1 cellular context compared by ENCODE assay signal in the genomic region with DNA sequence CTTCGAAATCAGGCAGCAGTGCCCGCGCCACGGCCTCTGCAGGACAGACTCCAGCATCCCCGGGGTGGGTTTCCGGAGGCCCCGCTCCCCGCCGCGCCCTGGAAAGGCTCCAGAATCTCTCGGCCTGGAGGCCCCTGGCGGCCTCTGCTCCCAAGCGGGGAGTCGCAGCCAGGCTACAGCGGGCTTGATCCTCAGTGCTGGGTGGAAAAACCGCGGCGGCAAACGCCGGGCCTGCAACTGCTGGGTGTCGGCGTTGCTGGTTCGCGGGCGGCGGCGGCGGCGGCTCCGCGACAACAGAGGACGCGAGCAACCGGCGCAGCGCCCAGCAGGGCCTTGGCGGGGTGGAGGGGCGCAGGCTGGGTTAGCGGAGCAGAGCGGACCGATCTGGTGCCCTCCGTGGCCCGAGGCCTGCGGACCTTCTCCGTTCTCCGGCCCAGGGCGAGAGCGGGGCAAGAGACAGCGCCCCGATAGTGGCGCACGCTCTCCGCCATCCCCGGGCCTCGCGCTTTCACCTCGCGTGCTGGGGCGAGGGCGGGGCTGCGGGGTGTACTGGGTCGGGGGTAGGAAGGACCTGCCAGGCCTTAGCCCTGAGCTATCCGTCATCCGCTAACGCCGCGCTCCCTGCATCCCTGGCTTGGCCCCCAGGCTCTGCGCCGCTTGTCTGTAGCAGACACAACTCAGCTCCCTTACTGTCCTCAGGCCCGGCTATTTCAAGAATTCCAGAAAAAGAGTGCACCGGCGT.
TF ChIP-seq lines count a peak whose summit lies in the region.

No MANE protein-coding gene starts in this region.

TF ChIP-seq in H1, 55 proteins besides CTCF, POLR2A, EP300 and RAD21 (continued from another document):
- TF ChIP-seq, protein P1, sequence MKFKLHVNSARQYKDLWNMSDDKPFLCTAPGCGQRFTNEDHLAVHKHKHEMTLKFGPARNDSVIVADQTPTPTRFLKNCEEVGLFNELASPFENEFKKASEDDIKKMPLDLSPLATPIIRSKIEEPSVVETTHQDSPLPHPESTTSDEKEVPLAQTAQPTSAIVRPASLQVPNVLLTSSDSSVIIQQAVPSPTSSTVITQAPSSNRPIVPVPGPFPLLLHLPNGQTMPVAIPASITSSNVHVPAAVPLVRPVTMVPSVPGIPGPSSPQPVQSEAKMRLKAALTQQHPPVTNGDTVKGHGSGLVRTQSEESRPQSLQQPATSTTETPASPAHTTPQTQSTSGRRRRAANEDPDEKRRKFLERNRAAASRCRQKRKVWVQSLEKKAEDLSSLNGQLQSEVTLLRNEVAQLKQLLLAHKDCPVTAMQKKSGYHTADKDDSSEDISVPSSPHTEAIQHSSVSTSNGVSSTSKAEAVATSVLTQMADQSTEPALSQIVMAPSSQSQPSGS (IDR thresholded peaks at IDR 0.05; ENCODE audit: low read length): no peak
- TF ChIP-seq POLR2AphosphoS5 (IDR thresholded peaks at IDR 0.05; ENCODE audit: low read depth, low read length): 0 out of 2 replicates have a peak, but pooled peaks have one; percentile 20
- no peak for TF ChIP-seq SIRT6 (IDR thresholded peaks at IDR 0.05; ENCODE audit: low read length)
- no peak for TF ChIP-seq CTBP2 (IDR thresholded peaks at IDR 0.05; ENCODE audit: borderline replicate concordance, insufficient read depth, insufficient read length, low read length)
- no peak for TF ChIP-seq CBX5 (IDR thresholded peaks at IDR 0.05; ENCODE audit: low read depth, low read length)
- peak in 1 of 2 experiments; percentile 40; a peak in 1 of 4 replicates for TF ChIP-seq HDAC2 (IDR thresholded peaks at IDR 0.05; ENCODE audit: borderline replicate concordance in 1 of 2, low read depth in 2 of 2, low read length in 2 of 2)
- TF ChIP-seq ASH2L (IDR thresholded peaks at IDR 0.05; ENCODE audit: low read length): peak; percentile 88
- TF ChIP-seq TCF12 (IDR thresholded peaks at IDR 0.05; ENCODE audit: low read depth, low read length): no peak
- TF ChIP-seq SP2 (IDR thresholded peaks at IDR 0.05; ENCODE audit: low read length): no peak
- TF ChIP-seq SUZ12 (IDR thresholded peaks at IDR 0.05; ENCODE audit: low read length): peak; percentile 44
- peak; percentile 22 for TF ChIP-seq CREB1 (IDR thresholded peaks at IDR 0.05)
- TF ChIP-seq, protein P2, sequence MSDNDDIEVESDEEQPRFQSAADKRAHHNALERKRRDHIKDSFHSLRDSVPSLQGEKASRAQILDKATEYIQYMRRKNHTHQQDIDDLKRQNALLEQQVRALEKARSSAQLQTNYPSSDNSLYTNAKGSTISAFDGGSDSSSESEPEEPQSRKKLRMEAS (IDR thresholded peaks at IDR 0.05): peak; percentile 96
- no peak for TF ChIP-seq GTF2F1 (IDR thresholded peaks at IDR 0.05; ENCODE audit: borderline replicate concordance, low read depth, low read length)
- TF ChIP-seq KDM4A (IDR thresholded peaks at IDR 0.05; ENCODE audit: low read depth, low read length, severe bottlenecking): peak; percentile 73
- TF ChIP-seq TBP (IDR thresholded peaks at IDR 0.05; ENCODE audit: low read depth, low read length): peak; percentile 25; the same call in 1 of the 2 replicates
- no peak for TF ChIP-seq KDM5A (IDR thresholded peaks at IDR 0.05; ENCODE audit: low read length)
- no peak for TF ChIP-seq EGR1 (IDR thresholded peaks at IDR 0.05; ENCODE audit: borderline replicate concordance, low read depth, low read length)
- peak; percentile 48 for TF ChIP-seq RNF2 (IDR thresholded peaks at IDR 0.05; ENCODE audit: borderline replicate concordance, low read depth, low read length, missing control alignments, poor library complexity, severe bottlenecking)
- TF ChIP-seq PHF8 (conservative IDR thresholded peaks at IDR 0.05; ENCODE audit: low read depth, low read length): peak; percentile 72; the same call in 1 of the 2 replicates
- TF ChIP-seq CHD2 (IDR thresholded peaks at IDR 0.05; ENCODE audit: low read length): no peak
- TF ChIP-seq JUN (IDR thresholded peaks at IDR 0.05; ENCODE audit: low read depth, low read length): no peak
- TF ChIP-seq RBBP5 (IDR thresholded peaks at IDR 0.05; ENCODE audit: borderline replicate concordance, low read depth, low read length): peak; percentile 94; the same call in 1 of the 2 replicates
